Comparison of ENCODE assay signal across 8 cellular contexts in genomic region chr6:7974932-7975763, GRCh38.
DNase-seq lines count a peak whose midpoint lies in the region; ATAC-seq lines count a peak whose summit lies in the region.

No MANE protein-coding gene starts in this region.

- peaks cover 13% of the 10 kb centered on the region for H3K4me1 Mint-ChIP-seq in dendritic cell treated with granulocyte-macrophage colony-stimulating factor and Interleukin-4, amounts not matched to agents 40 ng/mL and 50 ng/mL, for 4 days (ENCODE audit: low read depth)
- peaks cover 6% of the 10 kb centered on the region for H3K4me1 Mint-ChIP-seq in activated T-helper 2 cell treated with anti-CD3 and anti-CD28 coated beads, Interferon-gamma antibody, Interleukin-2, Interleukin-4, amounts not matched to agents 10 μg/mL and 5 μg/mL and 100 μg/mL, durations not matched to agents 14 hours and 24 hours and 36 hours (ENCODE audit: low read depth)

- peaks cover 7% of the 10 kb centered on the region for H3K9me3 Mint-ChIP-seq in dendritic cell treated with granulocyte-macrophage colony-stimulating factor and Interleukin-4, amounts not matched to agents 40 ng/mL and 50 ng/mL, for 4 days
- peaks cover 5% of the 10 kb centered on the region for H3K9me3 Mint-ChIP-seq in activated T-helper 2 cell treated with anti-CD3 and anti-CD28 coated beads, Interferon-gamma antibody, Interleukin-2, Interleukin-4, amounts not matched to agents 10 μg/mL and 5 μg/mL and 100 μg/mL, durations not matched to agents 14 hours and 24 hours and 36 hours

- peaks cover 28% of the 10 kb centered on the region for H3K27me3 Mint-ChIP-seq in dendritic cell treated with granulocyte-macrophage colony-stimulating factor and Interleukin-4, amounts not matched to agents 40 ng/mL and 50 ng/mL, for 4 days
- H3K27me3 Mint-ChIP-seq in activated T-helper 2 cell treated with anti-CD3 and anti-CD28 coated beads, Interferon-gamma antibody, Interleukin-2, Interleukin-4, amounts not matched to agents 10 μg/mL and 5 μg/mL and 100 μg/mL, durations not matched to agents 14 hours and 24 hours and 36 hours (ENCODE audit: low read depth) = peaks cover 20% of the 10 kb centered on the region

- H3K36me3 Mint-ChIP-seq in dendritic cell treated with granulocyte-macrophage colony-stimulating factor and Interleukin-4, amounts not matched to agents 40 ng/mL and 50 ng/mL, for 4 days (ENCODE audit: low read depth) = no peaks in the 10 kb centered on the region
- H3K36me3 Mint-ChIP-seq in activated T-helper 2 cell treated with anti-CD3 and anti-CD28 coated beads, Interferon-gamma antibody, Interleukin-2, Interleukin-4, amounts not matched to agents 10 μg/mL and 5 μg/mL and 100 μg/mL, durations not matched to agents 14 hours and 24 hours and 36 hours (ENCODE audit: low read depth) = no peaks in the 10 kb centered on the region

- peak; percentile 56 for ATAC-seq in GM18909 (IDR thresholded peaks at IDR 0.05; ENCODE audit: poor library complexity, unreplicated experiment)

- peak overlapping the region; percentile 17 for H3K4me3 Mint-ChIP-seq in dendritic cell treated with granulocyte-macrophage colony-stimulating factor and Interleukin-4, amounts not matched to agents 40 ng/mL and 50 ng/mL, for 4 days
- no peak overlapping the region for H3K4me3 Mint-ChIP-seq in activated T-helper 2 cell treated with anti-CD3 and anti-CD28 coated beads, Interferon-gamma antibody, Interleukin-2, Interleukin-4, amounts not matched to agents 10 μg/mL and 5 μg/mL and 100 μg/mL, durations not matched to agents 14 hours and 24 hours and 36 hours (ENCODE audit: low read depth)

- H3K27ac Mint-ChIP-seq in dendritic cell treated with granulocyte-macrophage colony-stimulating factor and Interleukin-4, amounts not matched to agents 40 ng/mL and 50 ng/mL, for 4 days = no peak overlapping the region
- no peak overlapping the region for H3K27ac Mint-ChIP-seq in activated T-helper 2 cell treated with anti-CD3 and anti-CD28 coated beads, Interferon-gamma antibody, Interleukin-2, Interleukin-4, amounts not matched to agents 10 μg/mL and 5 μg/mL and 100 μg/mL, durations not matched to agents 14 hours and 24 hours and 36 hours

- DNase-seq in NCI-H2196 treated with DMSO at 0.1 percent for 48 hours (lab: John Stamatoyannopoulos, UW; ENCODE audit: unreplicated experiment) = peak; percentile 85
- peak; percentile 99 for DNase-seq in lung microvascular endothelial cell (ENCODE audit: low read depth in 2 of 2)
- DNase-seq in ureter (ENCODE audit: low spot score) = peak; percentile 80
- no peak for DNase-seq in stimulated activated CD4-positive, alpha-beta T cell treated with anti-CD3 and anti-CD28 coated beads, Interleukin-4, amount 100 ng/mL, for 1 hour
- DNase-seq in GM19238 (ENCODE audit: insufficient read length, low spot score) = no peak
- DNase-seq in activated T-helper 2 cell treated with anti-CD3 and anti-CD28 coated beads, Interferon-gamma antibody, Interleukin-2, Interleukin-4, amounts not matched to agents 10 μg/mL and 5 μg/mL and 100 μg/mL, durations not matched to agents 14 hours and 24 hours and 36 hours (ENCODE audit: low spot score) = no peak

- intact Hi-C loops in dendritic cell treated with granulocyte-macrophage colony-stimulating factor and Interleukin-4, amounts not matched to agents 40 ng/mL and 50 ng/mL, for 4 days (cut with micrococcal nuclease) = no loop called here
- intact Hi-C loops in activated T-helper 2 cell treated with anti-CD3 and anti-CD28 coated beads, Interferon-gamma antibody, Interleukin-2, Interleukin-4, amounts not matched to agents 10 μg/mL and 5 μg/mL and 100 μg/mL, durations not matched to agents 14 hours and 24 hours and 36 hours (cut with micrococcal nuclease) = no loop called here

Comparison
In these comparisons a context has a peak if more than half of its experiments do, and no peak if none do; other contexts are left out.
1. DNase-seq: peak in NCI-H2196 treated with DMSO at 0.1 percent for 48 hours (single experiment), lung microvascular endothelial cell (2 of 2) and ureter (single experiment); none in stimulated activated CD4-positive, alpha-beta T cell treated with anti-CD3 and anti-CD28 coated beads, Interleukin-4, amount 100 ng/mL, for 1 hour (single experiment), GM19238 (single experiment) and activated T-helper 2 cell treated with anti-CD3 and anti-CD28 coated beads, Interferon-gamma antibody, Interleukin-2, Interleukin-4, amounts not matched to agents 10 μg/mL and 5 μg/mL and 100 μg/mL, durations not matched to agents 14 hours and 24 hours and 36 hours (single experiment).